ENCODE assay signal across 25 cellular contexts in genomic region chr4:168577624-168578023, GRCh38.
"Had no signal": no experiment of that assay in that cellular context is flagged by ENCODE, and none has a peak within 500 bp of the region (broad histone marks: within the 10 kb centered on the region; RNA-seq: fewer than 3 reads in every experiment).

No MANE protein-coding gene starts in this region.

- H3K27ac ChIP-seq: body of pancreas, colonic mucosa, pancreas, psoas muscle, testis had no signal

- H3K36me3 ChIP-seq: colonic mucosa, pancreas had no signal

- FAIRE-seq: pancreas, urothelium cell line had no signal

- DNase-seq: activated B cell treated with CpG ODN at 0.5 μM for 24 hours; activated CD4-positive, alpha-beta T cell treated with anti-CD3 and anti-CD28 coated beads, Interleukin-2, amount 50 U/mL, for 1 hour; activated CD8-positive, alpha-beta T cell treated with anti-CD3 and anti-CD28 coated beads for 36 hours; activated naive CD8-positive, alpha-beta T cell treated with anti-CD3 and anti-CD28 coated beads, Interleukin-2, amount 50 U/mL, for 24 hours; activated T-cell treated with anti-CD3 and anti-CD28 coated beads, Interleukin-2, amount 50 U/mL, for 4 hours; anterior cingulate cortex; body of pancreas; cerebellar nuclear complex; colonic mucosa; effector CD8-positive, alpha-beta T cell; head of caudate nucleus; kidney glomerular epithelial cell; mammary epithelial cell; naive thymus-derived CD8-positive, alpha-beta T cell; nucleus accumbens; pancreas; psoas muscle; stimulated activated CD4-positive, alpha-beta T cell treated with anti-CD3 and anti-CD28 coated beads, Interleukin-12 subunit alpha, Interleukin-12 subunit beta, amount 100 ng/mL, for 4 hours; stimulated activated CD4-positive, alpha-beta T cell treated with anti-CD3 and anti-CD28 coated beads, Interleukin-4, amount 100 ng/mL, for 1 hour; stimulated activated naive CD8-positive, alpha-beta T cell treated with anti-CD3 and anti-CD28 coated beads, Interleukin-15, Interleukin-2, amounts not matched to agents 100 U/mL and 50 U/mL, for 24 hours; T-helper 2 cell; testis; trophoblast cell had no signal

- H3K4me1 ChIP-seq: body of pancreas, colonic mucosa, pancreas, psoas muscle, testis had no signal

- H3K9me3 ChIP-seq: body of pancreas, colonic mucosa, pancreas, psoas muscle, testis had no signal

- H3K4me3 ChIP-seq: body of pancreas, colonic mucosa, pancreas, psoas muscle, testis had no signal

- H3K27me3 ChIP-seq: body of pancreas, colonic mucosa, testis had no signal

- ATAC-seq: activated CD8-positive, alpha-beta T cell treated with anti-CD3 and anti-CD28 coated beads for 36 hours; activated naive CD8-positive, alpha-beta T cell treated with anti-CD3 and anti-CD28 coated beads, Interleukin-2, amount 50 U/mL, for 24 hours; activated T-cell treated with anti-CD3 and anti-CD28 coated beads, Interleukin-2, amount 50 U/mL, for 4 hours; activated T-helper 17 cell treated with anti-CD3 and anti-CD28 coated beads, Interleukin-2, amount 50 U/mL, for 72 hours; body of pancreas; naive thymus-derived CD8-positive, alpha-beta T cell; pancreas; psoas muscle; stimulated activated naive CD8-positive, alpha-beta T cell treated with anti-CD3 and anti-CD28 coated beads, Interleukin-15, Interleukin-2, amounts not matched to agents 100 U/mL and 50 U/mL, for 24 hours had no signal
